20 cellular contexts compared by ENCODE assay signal in genomic region chr2:34143149-34143548, GRCh38.
"Had no signal": no experiment of that assay in that cellular context is flagged by ENCODE, and none has a peak within 500 bp of the region (broad histone marks: within the 10 kb centered on the region; RNA-seq: fewer than 3 reads in every experiment).

No MANE protein-coding gene starts in this region.

- ATAC-seq: effector memory CD8-positive, alpha-beta T cell; foreskin keratinocyte; gastroesophageal sphincter; heart left ventricle; left cardiac atrium; left lung; left ventricle myocardium superior; lower lobe of right lung; mucosa of descending colon; naive thymus-derived CD8-positive, alpha-beta T cell had no signal

- H3K27me3 ChIP-seq: colonic mucosa, esophagus muscularis mucosa, foreskin keratinocyte, gastroesophageal sphincter, heart left ventricle, hepatocyte, left lung had no signal

- DNase-seq: colonic mucosa; cortex of kidney; effector CD8-positive, alpha-beta T cell; effector memory CD8-positive, alpha-beta T cell; endodermal cell; foreskin keratinocyte; heart left ventricle; hypothalamus; immature natural killer cell; left cardiac atrium; left ventricle myocardium superior; lower lobe of right lung; mesenchymal stem cell; mucosa of descending colon; naive B cell; naive thymus-derived CD8-positive, alpha-beta T cell had no signal

- H3K27ac ChIP-seq: colonic mucosa, esophagus muscularis mucosa, foreskin keratinocyte, gastroesophageal sphincter, heart left ventricle, hepatocyte, left lung, lower lobe of right lung had no signal

- H3K4me3 ChIP-seq: colonic mucosa, esophagus muscularis mucosa, gastroesophageal sphincter, heart left ventricle, hepatocyte, left lung, lower lobe of right lung, mucosa of descending colon had no signal

- H3K36me3 ChIP-seq: colonic mucosa, esophagus muscularis mucosa, gastroesophageal sphincter, heart left ventricle, left lung, lower lobe of right lung had no signal

- H3K4me1 ChIP-seq: colonic mucosa, foreskin keratinocyte, gastroesophageal sphincter, heart left ventricle, left lung, lower lobe of right lung had no signal

- H3K9me3 ChIP-seq: colonic mucosa, lower lobe of right lung had no signal
